In the genomic region with DNA sequence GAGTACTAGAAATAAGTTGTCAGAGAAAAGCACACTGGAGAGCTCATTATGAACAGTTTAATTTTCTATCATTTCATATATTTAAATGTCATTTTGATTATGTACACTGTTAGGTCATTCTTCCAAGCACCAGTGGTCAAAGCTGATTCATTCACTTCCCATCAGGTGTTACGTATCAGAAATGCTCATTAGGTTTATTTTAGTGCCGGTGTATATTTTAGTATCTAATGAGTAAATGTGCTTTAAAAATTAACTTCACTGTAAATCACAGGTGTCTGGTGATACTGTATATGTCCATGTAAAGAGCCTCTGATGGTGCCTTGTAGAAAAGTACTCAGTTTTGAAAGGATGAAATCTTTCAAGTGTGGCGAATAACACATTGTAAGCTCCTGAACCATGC, we compare ENCODE assay signal across 13 cellular contexts. TPM values are rescaled to one million over a fixed set of nuclear protein-coding genes. Genes with fewer than 3 reads are reported as not detected.
DNase-seq lines count a peak whose midpoint lies in the region; ATAC-seq, FAIRE-seq and TF ChIP-seq lines count a peak whose summit lies in the region.
"Had no signal": no experiment of that assay in that cellular context is flagged by ENCODE, and none has a peak within 500 bp of the region (broad histone marks: within the 10 kb centered on the region; RNA-seq: fewer than 3 reads in every experiment).

No MANE protein-coding gene starts in this region.

- peaks cover 45% of the 10 kb centered on the region for H3K4me1 Mint-ChIP-seq in neural crest cell

- H3F3A ChIP-seq in DOHH2 (ENCODE audit: control insufficient read depth, insufficient read depth): peaks cover 28% of the 10 kb centered on the region

- POLR2A ChIA-PET in endothelial cell of umbilical vein (lab: Charles Lee): no interaction called here

- H3K9me3 ChIP-seq in DOHH2 (ENCODE audit: control insufficient read depth, insufficient read depth, low read length): no peaks in the 10 kb centered on the region
- no peaks in the 10 kb centered on the region for H3K9me3 ChIP-seq in endothelial cell of umbilical vein (replicated peaks; ENCODE audit: control insufficient read depth, insufficient read depth, low read length)
- H3K9me3 ChIP-seq: uterus had no signal

- H3K4me3 ChIP-seq in DOHH2 (ENCODE audit: low read length): peak overlapping the region; percentile 84
- H3K4me3 ChIP-seq in endothelial cell of umbilical vein (replicated peaks in 1 of 3; ENCODE audit: insufficient read depth in 1 of 3, low read depth in 1 of 3, low read length in 3 of 3): peak overlapping the region in 1 of 3 experiments; percentile 21
- H3K4me3 ChIP-seq: uterus had no signal

- H3K36me3 Mint-ChIP-seq in neural crest cell (ENCODE audit: low read depth): peaks cover 4% of the 10 kb centered on the region

- H3K4me1 ChIP-seq in DOHH2 (ENCODE audit: control insufficient read depth, low read length) (peaks cover 67% of the 10 kb centered on the region), endothelial cell of umbilical vein (ENCODE audit: control insufficient read depth, extremely low read depth, insufficient read depth, low read length) (peaks cover 40% of the 10 kb centered on the region)

- H3K9me2 ChIP-seq in DOHH2 (replicated peaks; ENCODE audit: control insufficient read depth, low read length): no peaks in the 10 kb centered on the region

- CTCF ChIA-PET in endothelial cell of umbilical vein (lab: Charles Lee): interaction anchor here (1.0 to 12.0 kb wide), 4 partner anchors 27 to 226 kb away, joined by 3 to 343 read pairs (median 6); a partner anchor contains a TSS

- H3K79me2 ChIP-seq in DOHH2 (ENCODE audit: control insufficient read depth, low read length): peaks cover 97% of the 10 kb centered on the region
- peaks cover 79% of the 10 kb centered on the region for H3K79me2 ChIP-seq in endothelial cell of umbilical vein (ENCODE audit: control insufficient read depth, insufficient read depth, low read length)

- dilution Hi-C loops in endothelial cell of umbilical vein (cut with MboI; ENCODE audit: extremely low pct_ligation_motif_present, low sequenced_read_pairs): no loop called here

- no peak for TF ChIP-seq POLR2A in endothelial cell of umbilical vein (IDR thresholded peaks at IDR 0.05; ENCODE audit: low read depth, low read length)

- no peak overlapping the region for H2AFZ ChIP-seq in endothelial cell of umbilical vein (ENCODE audit: low read depth, low read length)
- H2AFZ ChIP-seq: parathyroid adenoma had no signal

- H3K27ac Mint-ChIP-seq in neural crest cell (ENCODE audit: unreplicated experiment): no peak overlapping the region

- TF ChIP-seq CTCF in DOHH2 (IDR thresholded peaks at IDR 0.05; ENCODE audit: low read depth, low read length, poor library complexity, severe bottlenecking) (no peak), endothelial cell of umbilical vein (IDR thresholded peaks at IDR 0.05; ENCODE audit: extremely low read depth in 1 of 2, insufficient read depth in 1 of 2, low read depth in 1 of 2, low read length in 2 of 2) (no peak), neural crest cell (conservative IDR thresholded peaks at IDR 0.05) (no peak)

- no peaks in the 10 kb centered on the region for H3K27me3 Mint-ChIP-seq in neural crest cell (ENCODE audit: low read depth)

- H4K20me1 ChIP-seq in DOHH2 (ENCODE audit: control insufficient read depth, insufficient read depth, low read depth, low read length): peaks cover 55% of the 10 kb centered on the region
- peaks cover 5% of the 10 kb centered on the region for H4K20me1 ChIP-seq in endothelial cell of umbilical vein (replicated peaks; ENCODE audit: control insufficient read depth, extremely low read depth, insufficient read depth, low read length)

- DNase-seq in NCI-H69 (lab: John Stamatoyannopoulos, UW): peak; percentile 57
- peak; percentile 8 for DNase-seq in endothelial cell of umbilical vein (ENCODE audit: low read depth, low spot score)
- no peak for DNase-seq in neural crest cell (ENCODE audit: low read depth, low spot score)
- DNase-seq in RPMI8226: no peak
- DNase-seq in GM03348 (ENCODE audit: low spot score): no peak
- no peak for DNase-seq in RCC 7860 (ENCODE audit: low spot score)
- DNase-seq: activated gamma-delta T cell treated with Interleukin-2 at 50 U/mL for 16 hours, NCI-H1092 treated with DMSO at 0.1 percent for 48 hours, uterus, WERI-Rb-1 had no signal

- peak overlapping the region; percentile 83 for H3K4me3 Mint-ChIP-seq in neural crest cell

- FAIRE-seq in endothelial cell of umbilical vein (lab: Jason Lieb, UNC): no peak
- no peak for FAIRE-seq in RCC 7860 (lab: Jason Lieb, UNC)

- H3K27me3 ChIP-seq in DOHH2 (ENCODE audit: control insufficient read depth, low read length): no peaks in the 10 kb centered on the region
- no peaks in the 10 kb centered on the region for H3K27me3 ChIP-seq in endothelial cell of umbilical vein (ENCODE audit: control insufficient read depth in 2 of 2, insufficient read depth in 2 of 2, low read length in 2 of 2)
- H3K27me3 ChIP-seq: uterus had no signal

- peak overlapping the region; percentile 84 for H3K27ac ChIP-seq in DOHH2 (ENCODE audit: low read depth, low read length)
- no peak overlapping the region for H3K27ac ChIP-seq in endothelial cell of umbilical vein (ENCODE audit: insufficient read depth, low read depth, low read length)
- H3K27ac ChIP-seq: parathyroid adenoma, uterus, WERI-Rb-1 had no signal

- intact Hi-C loops in endothelial cell of umbilical vein (cut with micrococcal nuclease): loop anchor here (10.0 kb wide), 2 partner anchors 189 to 489 kb away; a partner anchor contains a TSS

- H3K36me3 ChIP-seq in DOHH2 (ENCODE audit: control insufficient read depth, low read length) (peaks cover 80% of the 10 kb centered on the region), endothelial cell of umbilical vein (ENCODE audit: control insufficient read depth in 2 of 2, extremely low read depth in 1 of 2, insufficient read depth in 2 of 2, low read length in 2 of 2) (peaks cover 0 to 2% of the 10 kb centered on the region in 2 experiments)
- H3K36me3 ChIP-seq: uterus had no signal

- no peaks in the 10 kb centered on the region for H3K9me3 Mint-ChIP-seq in neural crest cell

- H3K9ac ChIP-seq in endothelial cell of umbilical vein (replicated peaks; ENCODE audit: extremely low read depth, insufficient read depth, low read length): no peak overlapping the region
- H3K9ac ChIP-seq: parathyroid adenoma had no signal

- H3K4me2 ChIP-seq in DOHH2 (ENCODE audit: low read length) (peak overlapping the region; percentile 63), endothelial cell of umbilical vein (ENCODE audit: insufficient read depth, low read length) (peak overlapping the region; percentile 92)

- ATAC-seq in GM21526 (IDR thresholded peaks at IDR 0.05; ENCODE audit: low FRiP score, unreplicated experiment): no peak

- no TSS peak for BruUV-seq in endothelial cell of umbilical vein (replicated peaks; lab: Mats Ljungman, UMichigan)

- H3K9me1 ChIP-seq in endothelial cell of umbilical vein (replicated peaks; ENCODE audit: control insufficient read depth, extremely low read depth, insufficient read depth, low read length): no peaks in the 10 kb centered on the region

TF ChIP-seq in endothelial cell of umbilical vein, 7 proteins besides CTCF, POLR2A, EP300 and RAD21:
- TF ChIP-seq JUN (IDR thresholded peaks at IDR 0.05; ENCODE audit: borderline replicate concordance, insufficient read depth, insufficient read length, low read depth): no peak
- no peak for TF ChIP-seq POLR2AphosphoS5 (IDR thresholded peaks at IDR 0.05; ENCODE audit: insufficient read depth, low read depth, low read length)
- TF ChIP-seq, protein P1, sequence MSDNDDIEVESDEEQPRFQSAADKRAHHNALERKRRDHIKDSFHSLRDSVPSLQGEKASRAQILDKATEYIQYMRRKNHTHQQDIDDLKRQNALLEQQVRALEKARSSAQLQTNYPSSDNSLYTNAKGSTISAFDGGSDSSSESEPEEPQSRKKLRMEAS (IDR thresholded peaks at IDR 0.05; ENCODE audit: insufficient read depth, insufficient read length): no peak
- no peak for TF ChIP-seq GATA2 (IDR thresholded peaks at IDR 0.05; ENCODE audit: insufficient read depth, insufficient read length, low read depth, low read length)
- no peak for TF ChIP-seq EZH2 (IDR thresholded peaks at IDR 0.05; ENCODE audit: borderline replicate concordance, low read depth, low read length, severe bottlenecking)
- TF ChIP-seq FOS (IDR thresholded peaks at IDR 0.05; ENCODE audit: borderline replicate concordance, insufficient read depth, low read length): no peak
- no peak for TF ChIP-seq MYC (IDR thresholded peaks at IDR 0.05; ENCODE audit: low read depth, low read length)

RNA-seq across cellular contexts. Expression of a gene that starts 3.5 kb away (rescaled TPM):
- total RNA-seq in endothelial cell of umbilical vein: 86.9 and 100.0 TPM in 2 replicates
- 78.5 and 92.9 TPM in 2 replicates for polyA plus RNA-seq in endothelial cell of umbilical vein
- 25.9 and 31.2 TPM in 2 replicates for polyA plus RNA-seq in endothelial cell of umbilical vein (2011; cell fraction: cytosol; rRNA removed)
- polyA plus RNA-seq in endothelial cell of umbilical vein (2011; cell fraction: nucleus; rRNA removed): 734 and 788 TPM in 2 replicates
- polyA plus RNA-seq in endothelial cell of umbilical vein (2012): 42.6 and 52.5 TPM in 2 replicates
- polyA minus RNA-seq in endothelial cell of umbilical vein: 154 and 163 TPM in 2 replicates
- polyA minus RNA-seq in endothelial cell of umbilical vein (2011; cell fraction: cytosol; rRNA and poly(A)+ RNA removed): 20.6 TPM
- 365 and 482 TPM in 2 replicates for polyA minus RNA-seq in endothelial cell of umbilical vein (2011; cell fraction: nucleus; rRNA and poly(A)+ RNA removed)
- total RNA-seq in neural crest cell: 113 and 117 TPM in 2 replicates

Comparison
In these comparisons a context has a peak if more than half of its experiments do, and no peak if none do; other contexts are left out.
1. DNase-seq: peak in NCI-H69 (single experiment) and endothelial cell of umbilical vein (single experiment); none in neural crest cell (single experiment), RPMI8226 (single experiment), GM03348 (single experiment) and RCC 7860 (single experiment).